ENCODE assay signal across 8 cellular contexts in genomic region chr3:87227104-87227834, GRCh38. TPM values are rescaled to one million over a fixed set of nuclear protein-coding genes. Genes with fewer than 3 reads are reported as not detected.
DNase-seq lines count a peak whose midpoint lies in the region; ATAC-seq and TF ChIP-seq lines count a peak whose summit lies in the region.

CHMP2B (plus strand) TSS chr3:87227309; CDS start chr3:87227523, 214 bp downstream.

- H4K20me1 ChIP-seq in SU-DHL-6 (ENCODE audit: low read depth, low read length) = no peaks in the 10 kb centered on the region; the same call in 1 of the 2 replicates

- peaks cover 1% of the 10 kb centered on the region for H3K9me3 Mint-ChIP-seq in activated naive CD8-positive, alpha-beta T cell treated with anti-CD3 and anti-CD28 coated beads, Interleukin-2, amount 10 ng/mL, durations not matched to agents 7 days and 5 days
- no peaks in the 10 kb centered on the region for H3K9me3 Mint-ChIP-seq in osteocyte (ENCODE audit: unreplicated experiment)

- intact Hi-C loops in head of caudate nucleus (cut with DNase I) = no loop called here

- H3K36me3 ChIP-seq in SU-DHL-6 (ENCODE audit: low read length) (no peaks in the 10 kb centered on the region), thoracic aorta (no peaks in the 10 kb centered on the region)

- H3K27ac ChIP-seq in SU-DHL-6 (ENCODE audit: low read depth, low read length) (no peak within 1 kb of the TSS), thoracic aorta (peak within 1 kb of the TSS; percentile 88)

- H3K27me3 ChIP-seq in SU-DHL-6 (ENCODE audit: low read length) (no peaks in the 10 kb centered on the region), thoracic aorta (replicated peaks; ENCODE audit: insufficient read depth) (no peaks in the 10 kb centered on the region)

- H3F3A ChIP-seq in SU-DHL-6 (ENCODE audit: insufficient read depth) = no peaks in the 10 kb centered on the region

- H2AFZ ChIP-seq in SU-DHL-6 (ENCODE audit: low read depth, low read length, severe bottlenecking) = peak within 1 kb of the TSS; percentile 97

- H3K4me3 ChIP-seq in GM12875 (ENCODE audit: low read depth, low read length) (peak within 1 kb of the TSS; percentile 76), SU-DHL-6 (ENCODE audit: insufficient read depth, low read length, poor library complexity, severe bottlenecking) (peak within 1 kb of the TSS; percentile 99), thoracic aorta (peak within 1 kb of the TSS; percentile 92)

- POLR2A ChIA-PET in activated naive CD8-positive, alpha-beta T cell treated with anti-CD3 and anti-CD28 coated beads, Interleukin-2, amount 10 ng/mL, durations not matched to agents 7 days and 5 days (lab: Charles Lee) = interaction anchor here (1.0 to 1.2 kb wide), 2 partner anchors 45 to 831 kb away, joined by 3 read pairs; partner anchors contain the start of gene CGGBP1

- peaks cover 9% of the 10 kb centered on the region for H3K36me3 Mint-ChIP-seq in activated naive CD8-positive, alpha-beta T cell treated with anti-CD3 and anti-CD28 coated beads, Interleukin-2, amount 10 ng/mL, durations not matched to agents 7 days and 5 days
- peaks cover 1% of the 10 kb centered on the region for H3K36me3 Mint-ChIP-seq in osteocyte (ENCODE audit: unreplicated experiment)

- peaks cover 17% of the 10 kb centered on the region for H3K4me1 Mint-ChIP-seq in activated naive CD8-positive, alpha-beta T cell treated with anti-CD3 and anti-CD28 coated beads, Interleukin-2, amount 10 ng/mL, durations not matched to agents 7 days and 5 days
- peaks cover 29% of the 10 kb centered on the region for H3K4me1 Mint-ChIP-seq in osteocyte (ENCODE audit: unreplicated experiment)

- H3K79me2 ChIP-seq in SU-DHL-6 (ENCODE audit: insufficient read depth, low read length) = peaks cover 25% of the 10 kb centered on the region

- H3K27ac Mint-ChIP-seq in activated naive CD8-positive, alpha-beta T cell treated with anti-CD3 and anti-CD28 coated beads, Interleukin-2, amount 10 ng/mL, durations not matched to agents 7 days and 5 days = peak within 1 kb of the TSS; percentile 98
- peak within 1 kb of the TSS; percentile 97 for H3K27ac Mint-ChIP-seq in osteocyte (ENCODE audit: unreplicated experiment)

- H3K4me2 ChIP-seq in SU-DHL-6 (ENCODE audit: low read depth, low read length, poor library complexity, severe bottlenecking) = peak within 1 kb of the TSS; percentile 96

- H3K9me2 ChIP-seq in SU-DHL-6 (replicated peaks; ENCODE audit: insufficient read depth, low read length) = no peaks in the 10 kb centered on the region

- peak; percentile 85 to 97 (median 93) for DNase-seq in NCI-H1417 (lab: John Stamatoyannopoulos, UW)
- peak; percentile 92 for DNase-seq in activated naive CD8-positive, alpha-beta T cell treated with anti-CD3 and anti-CD28 coated beads, Interleukin-2, amount 10 ng/mL, durations not matched to agents 7 days and 5 days
- DNase-seq in head of caudate nucleus = peak; percentile 84 to 97 (median 93)
- peak; percentile 97 for DNase-seq in osteocyte (ENCODE audit: extremely low spot score, unreplicated experiment)
- peak; percentile 74 for DNase-seq in thoracic aorta (ENCODE audit: low spot score)

- peak; percentile 97 for ATAC-seq in HG02763 (IDR thresholded peaks at IDR 0.05; ENCODE audit: unreplicated experiment)
- peak; percentile 96 for ATAC-seq in activated naive CD8-positive, alpha-beta T cell treated with anti-CD3 and anti-CD28 coated beads, Interleukin-2, amount 10 ng/mL, durations not matched to agents 7 days and 5 days (ENCODE audit: low read depth)
- ATAC-seq in thoracic aorta (ENCODE audit: insufficient number of reproducible peaks, low FRiP score, low read depth) = peak; percentile 88

- no peak for TF ChIP-seq CTCF in GM12875 (IDR thresholded peaks at IDR 0.05; ENCODE audit: borderline replicate concordance, insufficient read depth, low read depth, low read length)
- TF ChIP-seq CTCF in SU-DHL-6 (IDR thresholded peaks at IDR 0.05; ENCODE audit: insufficient read depth, low read length, poor library complexity, severe bottlenecking) = no peak
- no peak for TF ChIP-seq CTCF in osteocyte (IDR thresholded peaks at IDR 0.05)
- TF ChIP-seq CTCF in thoracic aorta (IDR thresholded peaks at IDR 0.05) = no peak

- H3K4me3 Mint-ChIP-seq in activated naive CD8-positive, alpha-beta T cell treated with anti-CD3 and anti-CD28 coated beads, Interleukin-2, amount 10 ng/mL, durations not matched to agents 7 days and 5 days = peak within 1 kb of the TSS; percentile 99
- peak within 1 kb of the TSS; percentile 97 for H3K4me3 Mint-ChIP-seq in osteocyte (ENCODE audit: unreplicated experiment)

- H3K9me3 ChIP-seq in SU-DHL-6 (ENCODE audit: insufficient read depth, low read length) (no peaks in the 10 kb centered on the region), thoracic aorta (no peaks in the 10 kb centered on the region)

- H3K27me3 Mint-ChIP-seq in activated naive CD8-positive, alpha-beta T cell treated with anti-CD3 and anti-CD28 coated beads, Interleukin-2, amount 10 ng/mL, durations not matched to agents 7 days and 5 days = peaks cover 18% of the 10 kb centered on the region
- peaks cover 17% of the 10 kb centered on the region for H3K27me3 Mint-ChIP-seq in osteocyte (ENCODE audit: unreplicated experiment)

- peaks cover 19 to 32% of the 10 kb centered on the region in 2 donors for H3K4me1 ChIP-seq in thoracic aorta (ENCODE audit: control insufficient read depth in 1 of 2, low read depth in 2 of 2)

- H3K9ac ChIP-seq in SU-DHL-6 (ENCODE audit: low read length) = peak within 1 kb of the TSS; percentile 89

RNA-seq across cellular contexts. Expression of gene CHMP2B, which starts in this region (rescaled TPM):
- total RNA-seq in activated naive CD8-positive, alpha-beta T cell treated with anti-CD3 and anti-CD28 coated beads, Interleukin-2, amount 10 ng/mL, durations not matched to agents 7 days and 5 days = 10 to 100 TPM; 22.9 to 23.7 TPM
- 36.9 and 41.9 TPM in 2 replicates for total RNA-seq in osteocyte
- 10 to 100 TPM; 29.2 to 36.4 TPM for total RNA-seq in thoracic aorta
